Comparison of ENCODE assay signal across 12 cellular contexts in genomic region chr3:27639271-27639670, GRCh38.
A peak's percentile ranks its signal among the peaks of the same experiment; 100 is the strongest.
DNase-seq lines count a peak whose midpoint lies in the region; ATAC-seq and TF ChIP-seq lines count a peak whose summit lies in the region.
"Had no signal": no experiment of that assay in that cellular context is flagged by ENCODE, and none has a peak within 500 bp of the region (broad histone marks: within the 10 kb centered on the region; RNA-seq: fewer than 3 reads in every experiment).

No MANE protein-coding gene starts in this region.

- POLR2A ChIA-PET in Panc1 (lab: Charles Lee), result no interaction called here

- DNase-seq in AML-193 (lab: John Stamatoyannopoulos, UW) (peak; percentile 84 to 86), GF-D8 (lab: John Stamatoyannopoulos, UW) (peak; percentile 47), Panc1 (ENCODE audit: low read depth, low spot score) (no peak), UCSD-AML1 (lab: John Stamatoyannopoulos, UW; ENCODE audit: unreplicated experiment) (no peak), T1000 (lab: John Stamatoyannopoulos, UW) (no peak), DMS53 treated with DMSO at 0.1 percent for 48 hours (lab: John Stamatoyannopoulos, UW; ENCODE audit: unreplicated experiment) (no peak), erythroblast (lab: John Stamatoyannopoulos, UW) (no peak)
- DNase-seq in effector memory CD4-positive, alpha-beta T cell, result no peak
- DNase-seq: NCI-H187, NCI-H748 treated with DMSO at 0.1 percent for 48 hours, SW 1271 had no signal

- in situ Hi-C loops in Panc1 (cut with HindIII; ENCODE audit: low pct_unique_long_range_greater_than_20kb, low sequenced_read_pairs), result no loop called here

- 0 out of 2 replicates have a peak overlapping the region, but pooled peaks have one; percentile 17 for H3K27ac ChIP-seq in Panc1 (ENCODE audit: low read length)
- H3K27ac ChIP-seq in effector memory CD4-positive, alpha-beta T cell (ENCODE audit: insufficient read depth, low read length, poor library complexity, severe bottlenecking), result peak overlapping the region; percentile 31
- H3K27ac ChIP-seq: gastroesophageal sphincter had no signal

- no TSS peak for BruUV-seq in Panc1 (replicated peaks; lab: Mats Ljungman, UMichigan)

- TF ChIP-seq CTCF in Panc1 (IDR thresholded peaks at IDR 0.05), result no peak

- CTCF ChIA-PET in Panc1 (lab: Charles Lee), result no interaction called here

- intact Hi-C loops in Panc1 (cut with micrococcal nuclease; ENCODE audit: unreplicated experiment), result no loop called here

- no peaks in the 10 kb centered on the region for H3K9me3 ChIP-seq in Panc1 (ENCODE audit: control insufficient read depth, insufficient read depth, low read depth, low read length)
- no peaks in the 10 kb centered on the region for H3K9me3 ChIP-seq in effector memory CD4-positive, alpha-beta T cell (ENCODE audit: control insufficient read depth, low read length)
- H3K9me3 ChIP-seq: gastroesophageal sphincter had no signal

- H3K36me3 ChIP-seq in Panc1 (ENCODE audit: control insufficient read depth, insufficient read depth, low read length), result no peaks in the 10 kb centered on the region
- no peaks in the 10 kb centered on the region for H3K36me3 ChIP-seq in effector memory CD4-positive, alpha-beta T cell (ENCODE audit: control insufficient read depth, insufficient read depth, low read length)
- H3K36me3 ChIP-seq: gastroesophageal sphincter had no signal

- TF ChIP-seq POLR2A in erythroblast (IDR thresholded peaks at IDR 0.05; ENCODE audit: low read length), result no peak

- peaks cover 3% of the 10 kb centered on the region; the same call in 1 of the 2 replicates for H3K4me1 ChIP-seq in Panc1 (ENCODE audit: control insufficient read depth, insufficient read depth, low read length)
- H3K4me1 ChIP-seq in effector memory CD4-positive, alpha-beta T cell (ENCODE audit: control insufficient read depth, insufficient read depth, low read length, poor library complexity, severe bottlenecking), result peaks cover 14% of the 10 kb centered on the region

- H3K4me3 ChIP-seq in Panc1 (ENCODE audit: low read depth in 2 of 2, low read length in 2 of 2), result no peak overlapping the region
- H3K4me3 ChIP-seq in effector memory CD4-positive, alpha-beta T cell (ENCODE audit: insufficient read depth, low read depth, low read length, poor library complexity, severe bottlenecking), result peak overlapping the region; percentile 14
- H3K4me3 ChIP-seq: gastroesophageal sphincter had no signal

- H3K27me3 ChIP-seq in Panc1 (ENCODE audit: control insufficient read depth, insufficient read depth, low read length), result no peaks in the 10 kb centered on the region
- no peaks in the 10 kb centered on the region for H3K27me3 ChIP-seq in effector memory CD4-positive, alpha-beta T cell (replicated peaks; ENCODE audit: control insufficient read depth, insufficient read depth, low read length, poor library complexity, severe bottlenecking)
- H3K27me3 ChIP-seq: gastroesophageal sphincter had no signal

- ATAC-seq in Panc1, result no peak
- ATAC-seq: gastroesophageal sphincter had no signal

Comparison
In these comparisons a context has a peak if more than half of its experiments do, and no peak if none do; other contexts are left out.
1. DNase-seq: peak in AML-193 (2 of 2) and GF-D8 (single experiment); none in Panc1 (single experiment), effector memory CD4-positive, alpha-beta T cell (0 of 3), UCSD-AML1 (single experiment), T1000 (single experiment), DMS53 treated with DMSO at 0.1 percent for 48 hours (single experiment) and erythroblast (0 of 2).